In genomic region chr10:102347236-102347828, GRCh38 we compare ENCODE assay signal across 8 cellular contexts. TPM values are rescaled to one million over a fixed set of nuclear protein-coding genes. Genes with fewer than 3 reads are reported as not detected.
DNase-seq lines count a peak whose midpoint lies in the region; ATAC-seq and TF ChIP-seq lines count a peak whose summit lies in the region.

No MANE protein-coding gene starts in this region.

- H3K36me3 Mint-ChIP-seq in endothelial cell (ENCODE audit: low read depth, unreplicated experiment) (peaks cover 20% of the 10 kb centered on the region), nephron progenitor cell (ENCODE audit: low read depth) (peaks cover 24% of the 10 kb centered on the region)

- peaks cover 33% of the 10 kb centered on the region for H3K36me3 ChIP-seq in effector memory CD4-positive, alpha-beta T cell (ENCODE audit: control insufficient read depth, insufficient read depth, low read length)

- no peak overlapping the region for H3K4me3 ChIP-seq in AG10803 (ENCODE audit: low read length)
- no peak overlapping the region for H3K4me3 ChIP-seq in effector memory CD4-positive, alpha-beta T cell (ENCODE audit: insufficient read depth, low read depth, low read length, poor library complexity, severe bottlenecking)

- H3K9me3 ChIP-seq in effector memory CD4-positive, alpha-beta T cell (ENCODE audit: control insufficient read depth, low read length): no peaks in the 10 kb centered on the region

- TF ChIP-seq CTCF in AG10803 (conservative IDR thresholded peaks at IDR 0.05; ENCODE audit: low read length): peak; percentile 60
- peak; percentile 26 for TF ChIP-seq CTCF in GM20000 (IDR thresholded peaks at IDR 0.05; ENCODE audit: extremely low read depth, missing control alignments)
- peak; percentile 45 for TF ChIP-seq CTCF in endothelial cell (IDR thresholded peaks at IDR 0.05; ENCODE audit: unreplicated experiment)
- TF ChIP-seq CTCF in nephron progenitor cell (IDR thresholded peaks at IDR 0.05): peak; percentile 50

- H3K9me3 Mint-ChIP-seq in endothelial cell (ENCODE audit: unreplicated experiment): no peaks in the 10 kb centered on the region
- H3K9me3 Mint-ChIP-seq in nephron progenitor cell: no peaks in the 10 kb centered on the region

- peak overlapping the region; percentile 27 for H3K27ac Mint-ChIP-seq in endothelial cell (ENCODE audit: unreplicated experiment)
- H3K27ac Mint-ChIP-seq in nephron progenitor cell: no peak overlapping the region

- H3K27ac ChIP-seq in effector memory CD4-positive, alpha-beta T cell (ENCODE audit: insufficient read depth, low read length, poor library complexity, severe bottlenecking): no peak overlapping the region

- H3K4me1 Mint-ChIP-seq in endothelial cell (ENCODE audit: unreplicated experiment): peaks cover 11% of the 10 kb centered on the region
- peaks cover 5% of the 10 kb centered on the region for H3K4me1 Mint-ChIP-seq in nephron progenitor cell

- no peaks in the 10 kb centered on the region for H3K27me3 ChIP-seq in effector memory CD4-positive, alpha-beta T cell (replicated peaks; ENCODE audit: control insufficient read depth, insufficient read depth, low read length, poor library complexity, severe bottlenecking)

- no peaks in the 10 kb centered on the region for H3K4me1 ChIP-seq in effector memory CD4-positive, alpha-beta T cell (ENCODE audit: control insufficient read depth, insufficient read depth, low read length, poor library complexity, severe bottlenecking)

- H3K27me3 Mint-ChIP-seq in endothelial cell (ENCODE audit: unreplicated experiment): peaks cover 3% of the 10 kb centered on the region
- peaks cover 4% of the 10 kb centered on the region for H3K27me3 Mint-ChIP-seq in nephron progenitor cell (ENCODE audit: low read depth, poor library complexity)

- no peak overlapping the region for H3K4me3 Mint-ChIP-seq in endothelial cell (ENCODE audit: unreplicated experiment)
- no peak overlapping the region for H3K4me3 Mint-ChIP-seq in nephron progenitor cell

- ATAC-seq in GM21786 (IDR thresholded peaks at IDR 0.05; ENCODE audit: unreplicated experiment): no peak

- DNase-seq in AG10803 (ENCODE audit: low read depth) (peak; percentile 42), GM20000 (ENCODE audit: low spot score) (peak; percentile 12), endothelial cell (ENCODE audit: low spot score) (peak; percentile 72), nephron progenitor cell (peak; percentile 42)
- DNase-seq in effector memory CD4-positive, alpha-beta T cell: no peak
- no peak for DNase-seq in stimulated activated CD8-positive, alpha-beta memory T cell treated with anti-CD3 and anti-CD28 coated beads, Interleukin-4, amount 100 ng/mL, for 48 hours

TF ChIP-seq in PFSK-1, 5 proteins besides CTCF, POLR2A, EP300 and RAD21:
- TF ChIP-seq FOXP2 (optimal IDR thresholded peaks at IDR 0.05; ENCODE audit: borderline replicate concordance, extremely low read depth, extremely low read length, insufficient read depth) (peak; percentile 36), REST (IDR thresholded peaks at IDR 0.05; ENCODE audit: insufficient read depth in 1 of 2, low read depth in 2 of 2, low read length in 2 of 2) (no peak), SIN3A (IDR thresholded peaks at IDR 0.05; ENCODE audit: borderline replicate concordance, insufficient read depth, low read length) (no peak)

RNA-seq across cellular contexts. Expression of gene NFKB2, which starts 48.2 kb away (rescaled TPM):
- polyA plus RNA-seq in PFSK-1 (2012; ENCODE audit: insufficient read length, low read depth): 29.2 TPM
- 14.2 TPM for total RNA-seq in endothelial cell (ENCODE audit: unreplicated experiment)

Comparison
In these comparisons a context has a peak if more than half of its experiments do, and no peak if none do; other contexts are left out.
1. DNase-seq: peak in AG10803 (single experiment), GM20000 (single experiment), endothelial cell (single experiment) and nephron progenitor cell (single experiment); none in effector memory CD4-positive, alpha-beta T cell (0 of 3) and stimulated activated CD8-positive, alpha-beta memory T cell treated with anti-CD3 and anti-CD28 coated beads, Interleukin-4, amount 100 ng/mL, for 48 hours (single experiment).
2. Peak in every context shown above with its lines, with median percentiles within 50 percentile points of each other: CTCF ChIP-seq.